In genomic region chr18:54801374-54801773, GRCh38 we compare ENCODE assay signal across 1 cellular context.
TF ChIP-seq lines count a peak whose summit lies in the region.

No MANE protein-coding gene starts in this region.

TF ChIP-seq in HepG2, 621 proteins besides CTCF, POLR2A, EP300 and RAD21 (continued from another document):
- TF ChIP-seq HOMEZ (CRISPR knock-in tag; IDR thresholded peaks at IDR 0.05; ENCODE audit: low read depth) (peak; percentile 37; the same call in 1 of the 2 replicates), ZNF703 (CRISPR knock-in tag; IDR thresholded peaks at IDR 0.05; ENCODE audit: borderline replicate concordance) (no peak), CEBPG (CRISPR knock-in tag; IDR thresholded peaks at IDR 0.05) (0 out of 2 replicates have a peak, but pooled peaks have one; percentile 12), THRA (CRISPR knock-in tag; IDR thresholded peaks at IDR 0.05; ENCODE audit: borderline replicate concordance) (no peak), CEBPB (IDR thresholded peaks at IDR 0.05; ENCODE audit: borderline replicate concordance, low read depth, low read length) (peak; percentile 66), TBX3 (IDR thresholded peaks at IDR 0.05; ENCODE audit: borderline replicate concordance) (peak; percentile 28; the same call in 1 of the 2 replicates), FOXO1 (CRISPR knock-in tag; IDR thresholded peaks at IDR 0.05) (peak; percentile 12; the same call in 1 of the 2 replicates), BRF2 (CRISPR knock-in tag; IDR thresholded peaks at IDR 0.05) (no peak), CENPBD1 (CRISPR knock-in tag; IDR thresholded peaks at IDR 0.05; ENCODE audit: borderline replicate concordance, low read depth) (no peak)
